11 cellular contexts compared by ENCODE assay signal in the genomic region with DNA sequence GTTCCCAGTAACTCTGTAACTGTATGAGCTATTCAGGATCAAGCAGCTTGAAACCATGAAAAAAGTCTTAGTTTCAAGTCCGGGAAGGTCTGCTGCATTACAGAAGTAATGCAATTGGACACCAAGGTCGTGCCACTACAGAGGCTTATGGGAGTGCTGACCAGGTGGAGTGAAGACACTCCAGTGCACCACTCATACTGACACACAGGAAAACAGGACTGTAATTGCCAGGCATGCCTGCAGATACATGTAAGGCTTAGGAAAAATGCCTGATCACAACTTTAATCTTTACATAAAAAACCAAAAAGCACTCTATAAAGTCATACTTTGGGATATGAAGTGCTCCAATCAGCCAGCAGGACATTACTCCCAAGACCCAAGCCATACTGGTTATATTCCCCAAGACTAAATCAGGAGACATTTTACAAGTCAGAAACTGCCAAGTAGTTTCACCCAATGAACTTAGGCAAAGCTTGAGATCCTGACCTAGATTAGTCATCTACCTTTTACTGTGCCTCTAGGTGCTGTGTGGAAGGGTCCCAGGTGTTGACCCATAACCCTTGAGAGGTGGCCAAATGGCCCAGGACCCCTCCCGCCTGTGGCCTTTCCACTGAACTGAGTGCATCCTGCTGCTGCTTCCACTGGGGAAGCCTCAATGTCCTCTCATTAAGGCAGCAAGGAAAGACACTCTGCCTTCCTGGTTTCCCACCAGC. TPM values are rescaled to one million over a fixed set of nuclear protein-coding genes. Genes with fewer than 3 reads are reported as not detected.
DNase-seq lines count a peak whose midpoint lies in the region; ATAC-seq and TF ChIP-seq lines count a peak whose summit lies in the region.
"Had no signal": no experiment of that assay in that cellular context is flagged by ENCODE, and none has a peak within 500 bp of the region (broad histone marks: within the 10 kb centered on the region; RNA-seq: fewer than 3 reads in every experiment).

No MANE protein-coding gene starts in this region.

- no peak overlapping the region for H3K9ac ChIP-seq in H9 (ENCODE audit: extremely low read depth, insufficient read length, low read length)

- DNase-seq in H9, result no peak
- DNase-seq in SJSA1 (ENCODE audit: low read depth in 1 of 2, low spot score in 2 of 2), result peak; percentile 56 to 61
- no peak for DNase-seq in right cardiac atrium
- DNase-seq in sciatic nerve (ENCODE audit: low spot score), result no peak
- DNase-seq in lower leg skin (ENCODE audit: low spot score in 2 of 2), result no peak
- no peak for DNase-seq in SJCRH30
- DNase-seq: activated T-cell treated with anti-CD3 and anti-CD28 coated beads, Interleukin-2, amount 50 U/mL, for 48 hours; Calu3; SHP77 treated with DMSO at 0.1 percent for 48 hours had no signal

- no peak overlapping the region for H2BK12ac ChIP-seq in H9 (ENCODE audit: insufficient read length, low read depth, low read length)

- no peak overlapping the region for H3K4ac ChIP-seq in H9 (ENCODE audit: low read depth, low read length)

- H3K4me3 ChIP-seq in SJSA1 (no peak overlapping the region), right cardiac atrium (ENCODE audit: low read length) (no peak overlapping the region), lower leg skin (ENCODE audit: low read depth, poor library complexity, severe bottlenecking) (no peak overlapping the region), SJCRH30 (no peak overlapping the region)

- no peak for TF ChIP-seq POLR2A in lower leg skin (IDR thresholded peaks at IDR 0.05)

- no peaks in the 10 kb centered on the region for H3K27me3 Mint-ChIP-seq in H9 (ENCODE audit: low read depth)

- no peak overlapping the region for H3K4me2 ChIP-seq in H9 (ENCODE audit: insufficient read depth, insufficient read length, low read length)

- WGBS in H9 (ENCODE audit: extremely low coverage, insufficient read length, low lambda C conversion rate), result no CpG with 5 or more reads among the region's 3 CpGs
- WGBS in right cardiac atrium, result 60% methylated on average over 3 of the region's 3 CpGs
- WGBS in lower leg skin, 2 donors, result 50 to 65% methylated on average over 3 of the region's 3 CpGs

- H2BK120ac ChIP-seq in H9 (ENCODE audit: low read depth, low read length, poor library complexity, severe bottlenecking), result no peak overlapping the region

- H3K36me3 Mint-ChIP-seq in H9 (ENCODE audit: insufficient read depth in 1 of 3, low read depth in 3 of 3), result peaks cover 2 to 11% (median 3%) of the 10 kb centered on the region in 3 experiments; a peak in 6 of 7 replicates

- H3K27ac Mint-ChIP-seq in H9, result peak overlapping the region; percentile 69 to 96 (median 93); a peak in 6 of 7 replicates

- H4K20me1 ChIP-seq in H9 (ENCODE audit: control insufficient read depth, insufficient read depth, insufficient read length), result no peaks in the 10 kb centered on the region

- H2BK15ac ChIP-seq in H9 (ENCODE audit: low read depth, low read length), result no peak overlapping the region

- H3K4me3 Mint-ChIP-seq in H9, result peak overlapping the region in 1 of 2 experiments; percentile 23; a peak in 1 of 5 replicates

- H3K79me1 ChIP-seq in H9 (ENCODE audit: insufficient read depth, low read depth, low read length, poor library complexity, severe bottlenecking), result no peaks in the 10 kb centered on the region

- TF ChIP-seq CTCF in H9 (conservative IDR thresholded peaks at IDR 0.05) (no peak), lower leg skin (IDR thresholded peaks at IDR 0.05) (no peak)

- intact Hi-C loops in right cardiac atrium (cut with DNase I), result no loop called here
- intact Hi-C loops in sciatic nerve (cut with DNase I), result no loop called here
- intact Hi-C loops in lower leg skin (cut with DNase I; ENCODE audit: low total_unique reads), result no loop called here

- no peaks in the 10 kb centered on the region for H3K79me2 ChIP-seq in H9 (ENCODE audit: insufficient read depth, low read length)

- no peak overlapping the region for H3T11ph ChIP-seq in H9 (ENCODE audit: low read length)

- H2BK5ac ChIP-seq in H9 (ENCODE audit: insufficient read length, low read length), result no peak overlapping the region

- ATAC-seq in right cardiac atrium (peak; percentile 44 to 52), sciatic nerve (peak; percentile 25), HG03175 (IDR thresholded peaks at IDR 0.05; ENCODE audit: unreplicated experiment) (no peak)

- H2BK20ac ChIP-seq in H9 (ENCODE audit: low read depth, low read length, poor library complexity, severe bottlenecking), result no peak overlapping the region

- no peak overlapping the region for H4K91ac ChIP-seq in H9 (ENCODE audit: insufficient read length, low read depth, low read length)

- no peak overlapping the region for H3K18ac ChIP-seq in H9 (ENCODE audit: insufficient read length, low read depth, low read length)

- no peak overlapping the region for H3K23ac ChIP-seq in H9 (ENCODE audit: insufficient read length, low read depth, low read length)

- H4K8ac ChIP-seq in H9 (replicated peaks; ENCODE audit: insufficient read length, low read depth, low read length), result no peak overlapping the region

- H2AK5ac ChIP-seq in H9 (ENCODE audit: insufficient read length, low read length), result no peak overlapping the region

- no peak overlapping the region for H3K56ac ChIP-seq in H9 (ENCODE audit: insufficient read length, low read depth, low read length)

- H3K4me1 ChIP-seq in H9 (ENCODE audit: insufficient read depth, low read length) (0 out of 2 replicates have a peak, but pooled peaks cover 9% of the 10 kb centered on the region), SJSA1 (replicated peaks) (peaks cover 16% of the 10 kb centered on the region), right cardiac atrium (ENCODE audit: control insufficient read depth, insufficient read depth, low read length) (peaks cover 6% of the 10 kb centered on the region), SJCRH30 (no peaks in the 10 kb centered on the region)

- peaks cover 43 to 49% of the 10 kb centered on the region in 2 experiments for H3K4me1 Mint-ChIP-seq in H9

- H2AFZ ChIP-seq in H9 (ENCODE audit: low read length), result no peak overlapping the region

- peak overlapping the region; percentile 7 for H3K27ac ChIP-seq in H9 (ENCODE audit: insufficient read length, low read depth, low read length)
- H3K27ac ChIP-seq in SJSA1, result no peak overlapping the region
- H3K27ac ChIP-seq in right cardiac atrium (ENCODE audit: low read length), result peak overlapping the region; percentile 48
- H3K27ac ChIP-seq in SJCRH30, result no peak overlapping the region
- H3K27ac ChIP-seq: HL-60 had no signal

- H3K23me2 ChIP-seq in H9 (ENCODE audit: insufficient read length, low read depth, low read length, poor library complexity, severe bottlenecking), result no peaks in the 10 kb centered on the region

- no peak overlapping the region for H3K14ac ChIP-seq in H9 (ENCODE audit: insufficient read depth, low read length)

- H3K9me3 Mint-ChIP-seq in H9, result no peaks in the 10 kb centered on the region; a peak in 1 of 5 replicates

- H4K5ac ChIP-seq in H9 (ENCODE audit: insufficient read length, low read depth, low read length), result no peak overlapping the region

- H3K27me3 ChIP-seq in H9 (ENCODE audit: insufficient read depth, low read length) (no peaks in the 10 kb centered on the region), SJSA1 (replicated peaks) (no peaks in the 10 kb centered on the region), right cardiac atrium (ENCODE audit: control insufficient read depth, insufficient read depth) (no peaks in the 10 kb centered on the region), SJCRH30 (no peaks in the 10 kb centered on the region)

- H3K9me3 ChIP-seq in H9 (ENCODE audit: control insufficient read depth, low read depth, low read length) (no peaks in the 10 kb centered on the region), SJSA1 (replicated peaks) (no peaks in the 10 kb centered on the region), right cardiac atrium (ENCODE audit: control insufficient read depth, low read length) (no peaks in the 10 kb centered on the region), SJCRH30 (replicated peaks) (no peaks in the 10 kb centered on the region; the same call in 1 of the 2 replicates)

- H3K36me3 ChIP-seq in SJSA1 (peaks cover 29% of the 10 kb centered on the region), SJCRH30 (peaks cover 8% of the 10 kb centered on the region; the same call in 1 of the 2 replicates)

RNA-seq across cellular contexts. Expression of a gene that starts 27.5 kb away (rescaled TPM):
- total RNA-seq in H9 (2021) (159 and 160 TPM in 2 replicates), right cardiac atrium (10 to 100 TPM; 56.5 to 90.9 (median 61.6) TPM), sciatic nerve (254 TPM), lower leg skin (10 to 100 TPM; 37.3 to 51.8 (median 46.9) TPM)
- 208 and 225 TPM in 2 replicates for total RNA-seq in SJSA1 (2014; rRNA removed; shearing (Covaris generic))
- polyA plus RNA-seq in right cardiac atrium, result 41.1 TPM
- total RNA-seq in SJCRH30 (2014; rRNA removed; shearing (Covaris generic)), result 57.0 and 68.2 TPM in 2 replicates

Comparison
In these comparisons a context has a peak if more than half of its experiments do, and no peak if none do; other contexts are left out.
1. DNase-seq: peak in SJSA1 (2 of 2); none in H9 (single experiment), right cardiac atrium (0 of 3), sciatic nerve (single experiment), lower leg skin (0 of 2) and SJCRH30 (0 of 2).
2. H3K27ac ChIP-seq: peak in H9 (single experiment) and right cardiac atrium (single experiment); none in SJSA1 (single experiment) and SJCRH30 (single experiment).